ENCODE assay signal across 2 cellular contexts in genomic region chr5:179431221-179431620, GRCh38.
TF ChIP-seq lines count a peak whose summit lies in the region.

No MANE protein-coding gene starts in this region.

TF ChIP-seq in IMR-90, 13 proteins besides CTCF, POLR2A, EP300 and RAD21:
- no peak for TF ChIP-seq NFE2L2 (IDR thresholded peaks at IDR 0.05; ENCODE audit: low read depth, low read length)
- TF ChIP-seq CEBPB (IDR thresholded peaks at IDR 0.05; ENCODE audit: low read depth, low read length): 0 out of 2 replicates have a peak, but pooled peaks have one; percentile 38
TF ChIP-seq in IMR-90: peak in this region for 1.

TF ChIP-seq in H1, 55 proteins besides CTCF, POLR2A, EP300 and RAD21:
- TF ChIP-seq POLR2AphosphoS5 (IDR thresholded peaks at IDR 0.05; ENCODE audit: low read depth, low read length) (no peak), SIX5 (IDR thresholded peaks at IDR 0.05; ENCODE audit: low read depth, low read length) (no peak), CEBPB (IDR thresholded peaks at IDR 0.05; ENCODE audit: low read depth, low read length) (0 out of 2 replicates have a peak, but pooled peaks have one; percentile 43)
